7 cellular contexts compared by ENCODE assay signal in the genomic region with DNA sequence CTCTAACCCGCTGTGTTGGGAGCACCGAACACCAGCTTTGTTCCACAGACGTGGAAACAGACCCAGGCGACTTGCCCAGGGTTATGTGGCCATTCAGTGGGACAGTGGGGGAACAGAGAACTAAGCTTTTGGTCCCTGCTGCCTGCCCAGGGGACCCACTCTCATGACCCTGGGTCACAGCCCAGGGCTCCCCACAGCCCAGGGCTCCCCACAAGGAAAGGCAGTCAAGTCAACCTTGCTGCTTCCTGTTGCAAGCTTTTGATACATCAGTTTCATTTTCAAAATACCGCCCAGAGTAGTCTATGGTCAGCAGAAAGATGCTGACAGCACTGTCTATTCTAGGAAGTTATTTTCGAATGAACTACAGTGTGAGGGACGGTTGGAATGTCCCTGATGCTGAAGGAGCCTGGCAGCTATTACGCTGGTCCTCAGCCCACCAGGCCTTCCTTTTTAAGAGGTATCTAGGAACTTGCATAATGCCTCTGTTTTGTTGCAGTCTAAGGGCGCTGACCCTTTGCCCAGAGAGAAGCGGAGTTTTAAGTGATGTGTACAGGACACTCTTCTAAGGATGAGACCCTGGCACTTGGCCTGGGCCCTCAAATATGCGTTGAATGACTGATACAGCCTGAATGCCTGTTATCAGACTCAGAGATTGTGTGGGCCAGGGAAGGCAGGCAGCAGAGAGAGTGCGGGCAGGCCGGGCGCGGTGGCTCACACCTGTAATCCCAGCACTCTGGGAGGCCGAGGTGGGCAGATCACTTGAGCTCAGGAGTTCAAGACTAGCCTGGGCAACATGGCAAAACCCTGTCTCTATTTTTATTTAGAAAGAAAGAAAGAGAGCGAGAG. TPM values are rescaled to one million over a fixed set of nuclear protein-coding genes. Genes with fewer than 3 reads are reported as not detected.
DNase-seq lines count a peak whose midpoint lies in the region; ATAC-seq and TF ChIP-seq lines count a peak whose summit lies in the region.

No MANE protein-coding gene starts in this region.

- peak; percentile 58 to 67 for ATAC-seq in lower lobe of right lung
- no peak for ATAC-seq in GM21360 (IDR thresholded peaks at IDR 0.05; ENCODE audit: unreplicated experiment)

- no peaks in the 10 kb centered on the region for H3K36me3 ChIP-seq in ascending aorta
- no peaks in the 10 kb centered on the region for H3K36me3 ChIP-seq in lower lobe of right lung
- no peaks in the 10 kb centered on the region for H3K36me3 ChIP-seq in tibial nerve

- intact Hi-C loops in ascending aorta (cut with DNase I) = loop anchor here (1.0 to 10.0 kb wide), 5 partner anchors 13 to 686 kb away; a partner anchor contains a TSS
- intact Hi-C loops in lower lobe of right lung (cut with DNase I) = no loop called here
- intact Hi-C loops in lower leg skin (cut with DNase I; ENCODE audit: low total_unique reads) = no loop called here

- H3K27ac ChIP-seq in ascending aorta (peak overlapping the region; percentile 58 to 82), lower lobe of right lung (peak overlapping the region; percentile 83), tibial nerve (peak overlapping the region; percentile 65 to 91 (median 82))

- DNase-seq in GM20000 (ENCODE audit: low spot score) (peak; percentile 70), KBM-7 (peak; percentile 36), ascending aorta (ENCODE audit: low spot score in 2 of 2) (no peak), lower lobe of right lung (peak; percentile 46), tibial nerve (ENCODE audit: low spot score in 2 of 2) (no peak), lower leg skin (ENCODE audit: low spot score in 2 of 2) (no peak)

- in situ Hi-C loops in KBM-7 (cut with MboI; ENCODE audit: low pct_unique_long_range_greater_than_20kb, low sequenced_read_pairs) = no loop called here

- peaks cover 4 to 5% of the 10 kb centered on the region in 2 donors for H3K4me1 ChIP-seq in ascending aorta
- peaks cover 17% of the 10 kb centered on the region for H3K4me1 ChIP-seq in lower lobe of right lung
- peaks cover 0 to 14% (median 4%) of the 10 kb centered on the region in 4 donors for H3K4me1 ChIP-seq in tibial nerve

- TF ChIP-seq POLR2A in tibial nerve (IDR thresholded peaks at IDR 0.05) (no peak), lower leg skin (IDR thresholded peaks at IDR 0.05) (no peak)

- H3K4me3 ChIP-seq in ascending aorta (peak overlapping the region; percentile 35 to 66), lower lobe of right lung (peak overlapping the region; percentile 55), tibial nerve (peak overlapping the region; percentile 24 to 55 (median 36)), lower leg skin (ENCODE audit: low read depth, poor library complexity, severe bottlenecking) (no peak overlapping the region)

- 67 to 71% methylated on average over 17 of the region's 17 CpGs for WGBS in tibial nerve, 2 donors
- 75 to 80% methylated on average over 17 of the region's 17 CpGs for whole genome bisulfite sequencing in lower leg skin, 2 donors

- TF ChIP-seq EP300 in tibial nerve (IDR thresholded peaks at IDR 0.05) = no peak

- H3K9me3 ChIP-seq in ascending aorta (peaks cover 2 to 3% of the 10 kb centered on the region in 2 donors), lower lobe of right lung (peaks cover 6% of the 10 kb centered on the region), tibial nerve (peaks cover 0 to 8% (median 0%) of the 10 kb centered on the region in 4 donors)

- TF ChIP-seq CTCF in GM20000 (IDR thresholded peaks at IDR 0.05; ENCODE audit: extremely low read depth, missing control alignments) = no peak
- no peak for TF ChIP-seq CTCF in ascending aorta (IDR thresholded peaks at IDR 0.05)
- TF ChIP-seq CTCF in lower lobe of right lung (IDR thresholded peaks at IDR 0.05) = no peak
- no peak for TF ChIP-seq CTCF in tibial nerve (IDR thresholded peaks at IDR 0.05)
- TF ChIP-seq CTCF in lower leg skin (IDR thresholded peaks at IDR 0.05) = no peak

- no peaks in the 10 kb centered on the region for H3K27me3 ChIP-seq in ascending aorta
- H3K27me3 ChIP-seq in lower lobe of right lung (ENCODE audit: low read depth) = no peaks in the 10 kb centered on the region
- H3K27me3 ChIP-seq in tibial nerve = no peaks in the 10 kb centered on the region

RNA-seq across cellular contexts. Expression of a gene that starts 12.6 kb away (rescaled TPM):
- total RNA-seq in ascending aorta (18.5 TPM), lower lobe of right lung (54.1 TPM), tibial nerve (10 to 100 TPM; 25.9 to 44.1 (median 34.4) TPM), lower leg skin (10 to 100 TPM; 10.3 to 28.7 (median 20.2) TPM)

Comparison
In these comparisons a context has a peak if more than half of its experiments do, and no peak if none do; other contexts are left out.
1. DNase-seq: peak in GM20000 (single experiment), KBM-7 (single experiment) and lower lobe of right lung (single experiment); none in ascending aorta (0 of 2), tibial nerve (0 of 2) and lower leg skin (0 of 2).
2. Peak in every context shown above with its lines, with median percentiles within 50 percentile points of each other: H3K27ac ChIP-seq.